26 cellular contexts compared by ENCODE assay signal in genomic region chr6:82348130-82348529, GRCh38. TPM values are rescaled to one million over a fixed set of nuclear protein-coding genes. Genes with fewer than 3 reads are reported as not detected.
DNase-seq lines count a peak whose midpoint lies in the region; ATAC-seq, FAIRE-seq and TF ChIP-seq lines count a peak whose summit lies in the region.
"Had no signal": no experiment of that assay in that cellular context is flagged by ENCODE, and none has a peak within 500 bp of the region (broad histone marks: within the 10 kb centered on the region; RNA-seq: fewer than 3 reads in every experiment).

No MANE protein-coding gene starts in this region.

- TF ChIP-seq EP300 in K562 (IDR thresholded peaks at IDR 0.05; ENCODE audit: low read length): no peak

- TF ChIP-seq RAD21 in K562 (CRISPR knock-in tag; conservative IDR thresholded peaks at IDR 0.05 in 1 of 2, IDR thresholded peaks at IDR 0.05 in 1 of 2): peak in 1 of 2 experiments; percentile 44; a peak in 2 of 4 replicates

- no peaks in the 10 kb centered on the region; the same call in 1 of the 2 replicates for H3K9me3 ChIP-seq in K562 (replicated peaks; ENCODE audit: control insufficient read depth, insufficient read depth, low read depth, low read length)
- peaks cover 12% of the 10 kb centered on the region for H3K9me3 ChIP-seq in neural progenitor cell (ENCODE audit: low read depth)
- no peaks in the 10 kb centered on the region for H3K9me3 ChIP-seq in right cardiac atrium (ENCODE audit: control insufficient read depth, low read length)
- peaks cover 0 to 5% of the 10 kb centered on the region in 2 donors for H3K9me3 ChIP-seq in ascending aorta
- H3K9me3 ChIP-seq: esophagus squamous epithelium, thyroid gland had no signal

- 15% methylated on average over 6 of the region's 6 CpGs for WGBS in K562 (ENCODE audit: insufficient coverage, low coverage, missing lambda C conversion rate)
- 85% methylated on average over 6 of the region's 6 CpGs for WGBS in right cardiac atrium

- H3K79me2 ChIP-seq in K562 (ENCODE audit: control insufficient read depth, insufficient read depth, low read length) (no peaks in the 10 kb centered on the region), neural progenitor cell (ENCODE audit: low read depth) (no peaks in the 10 kb centered on the region)

- H3K27me3 Mint-ChIP-seq in neural progenitor cell (ENCODE audit: insufficient read depth, low read depth): peaks cover 2% of the 10 kb centered on the region

- H4K20me1 ChIP-seq in K562 (replicated peaks; ENCODE audit: control insufficient read depth, insufficient read depth, low read length): no peaks in the 10 kb centered on the region
- H4K20me1 ChIP-seq in neural progenitor cell (ENCODE audit: low read depth): no peaks in the 10 kb centered on the region

- H3K4me1 Mint-ChIP-seq in neural progenitor cell: peaks cover 18% of the 10 kb centered on the region
- H3K4me1 Mint-ChIP-seq: stimulated activated naive B cell treated with anti-CD40 and anti-IgM and Interleukin-4, amounts not matched to agents 10 μg/mL and 1 μg/mL and 100 μg/mL, for 72 hours had no signal

- POLR2A ChIA-PET in K562 (lab: Yijun Ruan, JAX): no interaction called here

- peaks cover 7% of the 10 kb centered on the region for H3F3A ChIP-seq in neural progenitor cell (ENCODE audit: low read depth)

- H3K36me3 Mint-ChIP-seq in neural progenitor cell: no peaks in the 10 kb centered on the region
- H3K36me3 Mint-ChIP-seq: stimulated activated naive B cell treated with anti-CD40 and anti-IgM and Interleukin-4, amounts not matched to agents 10 μg/mL and 1 μg/mL and 100 μg/mL, for 72 hours had no signal

- no peak overlapping the region for H3K27ac Mint-ChIP-seq in neural progenitor cell
- H3K27ac Mint-ChIP-seq: activated T-helper 1 cell treated with anti-CD3 and anti-CD28 coated beads, Interleukin-12 subunit alpha, Interleukin-12 subunit beta, Interleukin-2, Interleukin-4 antibody, amounts not matched to agents 30 ng/mL and 10 ng/mL and 1 ng/mL, durations not matched to agents 14 hours and 24 hours and 36 hours; stimulated activated naive B cell treated with anti-CD40 and anti-IgM and Interleukin-4, amounts not matched to agents 10 μg/mL and 1 μg/mL and 100 μg/mL, for 72 hours had no signal

- no peaks in the 10 kb centered on the region for H3K27me3 ChIP-seq in K562 (ENCODE audit: control insufficient read depth in 2 of 2, insufficient read depth in 2 of 2, low read length in 2 of 2)
- H3K27me3 ChIP-seq in neural progenitor cell: no peaks in the 10 kb centered on the region
- H3K27me3 ChIP-seq in right cardiac atrium (ENCODE audit: control insufficient read depth, insufficient read depth): no peaks in the 10 kb centered on the region
- no peaks in the 10 kb centered on the region for H3K27me3 ChIP-seq in ascending aorta
- H3K27me3 ChIP-seq: cardiac muscle cell, esophagus squamous epithelium, right atrium auricular region, thyroid gland had no signal

- no peak overlapping the region for H3K9ac ChIP-seq in K562 (ENCODE audit: insufficient read depth in 1 of 2, low read depth in 2 of 2, low read length in 2 of 2)
- H3K9ac ChIP-seq in neural progenitor cell: no peak overlapping the region

- intact Hi-C loops in K562 (cut with micrococcal nuclease): no loop called here
- intact Hi-C loops in right cardiac atrium (cut with DNase I): no loop called here
- intact Hi-C loops in ascending aorta (cut with DNase I): no loop called here

- CTCF ChIA-PET in K562 (lab: Yijun Ruan, JAX; ENCODE audit: low intra/inter-chr PET ratio): no interaction called here

- no peak overlapping the region for H3K4me2 ChIP-seq in K562 (ENCODE audit: insufficient read depth, low read length)
- H3K4me2 ChIP-seq in neural progenitor cell: no peak overlapping the region

- no peak overlapping the region for H3K4me3 ChIP-seq in K562
- no peak overlapping the region for H3K4me3 ChIP-seq in neural progenitor cell
- no peak overlapping the region for H3K4me3 ChIP-seq in right cardiac atrium (ENCODE audit: low read length)
- H3K4me3 ChIP-seq in ascending aorta: no peak overlapping the region
- H3K4me3 ChIP-seq: cardiac muscle cell, esophagus squamous epithelium, lower lobe of right lung, right atrium auricular region, thyroid gland had no signal

- H3K4me1 ChIP-seq in K562 (replicated peaks in 1 of 2; ENCODE audit: control insufficient read depth in 2 of 2, insufficient read depth in 2 of 2, low read length in 2 of 2) (no peaks in the 10 kb centered on the region), neural progenitor cell (peaks cover 4% of the 10 kb centered on the region), right cardiac atrium (ENCODE audit: control insufficient read depth, insufficient read depth, low read length) (no peaks in the 10 kb centered on the region), ascending aorta (no peaks in the 10 kb centered on the region)
- H3K4me1 ChIP-seq: esophagus squamous epithelium, lower lobe of right lung, right atrium auricular region, thyroid gland had no signal

- H3K36me3 ChIP-seq in K562 (ENCODE audit: control insufficient read depth, insufficient read depth, low read length) (no peaks in the 10 kb centered on the region), neural progenitor cell (peaks cover 6% of the 10 kb centered on the region), ascending aorta (no peaks in the 10 kb centered on the region)
- H3K36me3 ChIP-seq: cardiac muscle cell, esophagus squamous epithelium, lower lobe of right lung, right atrium auricular region, thyroid gland had no signal

- DNase-seq in DMS 273 (lab: John Stamatoyannopoulos, UW; ENCODE audit: unreplicated experiment) (peak; percentile 7), DMS 273 treated with DMSO at 0.1 percent for 48 hours (lab: John Stamatoyannopoulos, UW) (no peak), NCI-H524 (lab: John Stamatoyannopoulos, UW) (peak; percentile 84 to 95), K562 (ENCODE audit: extremely low read depth in 1 of 4, low spot score in 3 of 4) (peak; percentile 13 to 40 (median 24)), neural progenitor cell (ENCODE audit: low spot score) (peak; percentile 41), right cardiac atrium (no peak), ascending aorta (ENCODE audit: low spot score in 2 of 2) (no peak)
- DNase-seq: C1 segment of cervical spinal cord; esophagus squamous epithelium; islet precursor cell; KG1; lower lobe of right lung; NCI-H1417 treated with DMSO at 0.1 percent for 48 hours; NCI-H2227 treated with DMSO at 0.1 percent for 48 hours; NK-92 treated with Interleukin-12 subunit alpha and Interleukin-12 subunit beta, amount 100 ng/mL, for 24 hours; occipital lobe; SHP77 treated with DMSO at 0.1 percent for 48 hours; stimulated activated CD4-positive, alpha-beta T cell treated with anti-CD3 and anti-CD28 coated beads, Interleukin-15, amount 100 ng/mL, for 24 hours; stimulated activated naive B cell treated with anti-CD40 and anti-IgM and Interleukin-4, amounts not matched to agents 10 μg/mL and 1 μg/mL and 100 μg/mL, for 72 hours; thyroid gland had no signal

- peaks cover 14% of the 10 kb centered on the region for H3K9me3 Mint-ChIP-seq in neural progenitor cell
- H3K9me3 Mint-ChIP-seq: activated T-helper 1 cell treated with anti-CD3 and anti-CD28 coated beads, Interleukin-12 subunit alpha, Interleukin-12 subunit beta, Interleukin-2, Interleukin-4 antibody, amounts not matched to agents 30 ng/mL and 10 ng/mL and 1 ng/mL, durations not matched to agents 14 hours and 24 hours and 36 hours had no signal

- TF ChIP-seq POLR2A in K562 (conservative IDR thresholded peaks at IDR 0.05): no peak

- no TSS peak for BruUV-seq in K562 (replicated peaks; lab: Mats Ljungman, UMichigan)

- no peak overlapping the region for H3K27ac ChIP-seq in K562 (ENCODE audit: extremely low read depth, low read depth, low read length)
- H3K27ac ChIP-seq in neural progenitor cell: no peak overlapping the region
- H3K27ac ChIP-seq in right cardiac atrium (ENCODE audit: low read length): no peak overlapping the region
- H3K27ac ChIP-seq in ascending aorta: no peak overlapping the region
- H3K27ac ChIP-seq: cardiac muscle cell, esophagus squamous epithelium, lower lobe of right lung, right atrium auricular region, thyroid gland had no signal

- ATAC-seq in K562: peak; percentile 89
- no peak for ATAC-seq in right cardiac atrium
- ATAC-seq in GM21717 (IDR thresholded peaks at IDR 0.05; ENCODE audit: unreplicated experiment): no peak
- ATAC-seq: lower lobe of right lung; stimulated activated naive B cell treated with anti-CD40 and anti-IgM and Interleukin-4, amounts not matched to agents 10 μg/mL and 1 μg/mL and 100 μg/mL, for 72 hours had no signal

- FAIRE-seq in K562 (lab: Jason Lieb, UNC): no peak
- FAIRE-seq: GM18507 had no signal

- in situ Hi-C loops in K562 (cut with MboI): no loop called here

- H2AFZ ChIP-seq in K562 (ENCODE audit: low read depth, low read length) (no peak overlapping the region), neural progenitor cell (replicated peaks) (no peak overlapping the region)

- no peak overlapping the region for H3K4me3 Mint-ChIP-seq in neural progenitor cell
- H3K4me3 Mint-ChIP-seq: activated T-helper 1 cell treated with anti-CD3 and anti-CD28 coated beads, Interleukin-12 subunit alpha, Interleukin-12 subunit beta, Interleukin-2, Interleukin-4 antibody, amounts not matched to agents 30 ng/mL and 10 ng/mL and 1 ng/mL, durations not matched to agents 14 hours and 24 hours and 36 hours; stimulated activated naive B cell treated with anti-CD40 and anti-IgM and Interleukin-4, amounts not matched to agents 10 μg/mL and 1 μg/mL and 100 μg/mL, for 72 hours had no signal

- peak in 2 of 3 experiments; percentile 30 to 36; a peak in 5 of 6 replicates for TF ChIP-seq CTCF in K562 (IDR thresholded peaks at IDR 0.05 in 2 of 3, conservative IDR thresholded peaks at IDR 0.05 in 1 of 3; ENCODE audit: insufficient read depth in 2 of 3, low read depth in 1 of 3, low read length in 3 of 3)
- peak; percentile 27 for TF ChIP-seq CTCF in neural progenitor cell (IDR thresholded peaks at IDR 0.05)
- no peak for TF ChIP-seq CTCF in ascending aorta (IDR thresholded peaks at IDR 0.05)

- H3K9me1 ChIP-seq in K562 (ENCODE audit: control insufficient read depth, insufficient read depth, low read length): no peaks in the 10 kb centered on the region

RNA-seq across cellular contexts. Expression of gene TPBG, which starts 15.5 kb away (rescaled TPM):
- total RNA-seq in K562 (2011; cell fraction: chromatin; rRNA removed; ENCODE audit: low replicate concordance): 1.2 and 1.6 TPM in 2 replicates
- 0.83 and 0.92 TPM in 2 replicates for total RNA-seq in K562 (2011; cell fraction: nucleolus; rRNA removed)
- total RNA-seq in K562 (2011; cell fraction: nucleoplasm; rRNA removed): 0.81 and 0.92 TPM in 2 replicates
- total RNA-seq in K562 (2014; rRNA removed) (0.18 and 0.73 TPM in 2 replicates), K562 (2014; rRNA removed; fragmentation: Illumina TruSeq; extraction: Trizol) (0.18 and 0.57 TPM in 2 replicates), K562 (2015; rRNA removed; fragmentation: Illumina TruSeq; extraction: Trizol) (0.53 and 0.54 TPM in 2 replicates), K562 (2021) (0.65 and 0.66 TPM in 2 replicates), neural progenitor cell (ENCODE audit: low replicate concordance) (362 and 601 TPM in 2 replicates), right cardiac atrium (1 to 10 TPM; 4.8 to 7.8 (median 5.6) TPM), ascending aorta (60.1 TPM)
- polyA plus RNA-seq in K562 (2011; rRNA removed) (0.28 and 0.36 TPM in 2 replicates), K562 (2014; fragmentation: Illumina TruSeq; extraction: Trizol) (0.48 and 0.78 TPM in 2 replicates), K562 (2014; fragmentation: Nextera tagmentation; extraction: Ambion mirVana) (under 1 TPM; 0.21 to 0.28 TPM), K562 (2014; rRNA removed) (0.88 and 1.3 TPM in 2 replicates), right cardiac atrium (2.0 TPM)
- 0.12 and 0.43 TPM in 2 replicates for polyA plus RNA-seq in K562 (2011; cell fraction: cytosol; rRNA removed)
- 1.2 and 2.3 TPM in 2 replicates for polyA plus RNA-seq in K562 (2011; cell fraction: nucleus; rRNA removed)
- 0.96 and 3.3 TPM in 2 replicates for polyA plus RNA-seq in K562 (2012)
- polyA minus RNA-seq in K562 (2011; rRNA and poly(A)+ RNA removed): 0.06 and 0.18 TPM in 2 replicates
- 0.67 and 1.6 TPM in 2 replicates for polyA minus RNA-seq in K562 (2011; cell fraction: cytosol; rRNA and poly(A)+ RNA removed)
- polyA minus RNA-seq in K562 (2011; cell fraction: nucleus; rRNA and poly(A)+ RNA removed): 0.54 and 0.67 TPM in 2 replicates
- total RNA-seq: activated T-helper 1 cell treated with anti-CD3 and anti-CD28 coated beads, Interleukin-12 subunit alpha, Interleukin-12 subunit beta, Interleukin-2, Interleukin-4 antibody, amounts not matched to agents 30 ng/mL and 10 ng/mL and 1 ng/mL, durations not matched to agents 14 hours and 24 hours and 36 hours; T-helper 2 cell treated with Interferon-gamma antibody and Interleukin-4, amounts not matched to agents 100 ng/mL and 5 ng/mL, for 36 hours had no signal

Comparison
In these comparisons a context has a peak if more than half of its experiments do, and no peak if none do; other contexts are left out.
1. DNase-seq: peak in DMS 273 (single experiment), NCI-H524 (2 of 2), K562 (4 of 4) and neural progenitor cell (single experiment); none in DMS 273 treated with DMSO at 0.1 percent for 48 hours (single experiment), right cardiac atrium (0 of 3) and ascending aorta (0 of 2).
2. CTCF ChIP-seq: peak in K562 (2 of 3) and neural progenitor cell (single experiment); none in ascending aorta (0 of 3).